8 cellular contexts compared by ENCODE assay signal in genomic region chr1:208731976-208732821, GRCh38.
DNase-seq lines count a peak whose midpoint lies in the region; ATAC-seq and TF ChIP-seq lines count a peak whose summit lies in the region.

No MANE protein-coding gene starts in this region.

- no peak overlapping the region for H3K4me3 ChIP-seq in transverse colon

- ATAC-seq in GM19328 (IDR thresholded peaks at IDR 0.05; ENCODE audit: unreplicated experiment), result peak; percentile 80
- ATAC-seq in HG03342 (IDR thresholded peaks at IDR 0.05; ENCODE audit: unreplicated experiment), result peak; percentile 97
- no peak for ATAC-seq in stimulated activated memory B cell treated with anti-CD40 and anti-IgM and Interleukin-4, amounts not matched to agents 10 μg/mL and 1 μg/mL and 100 μg/mL, for 72 hours

- H3K27me3 Mint-ChIP-seq in stimulated activated memory B cell treated with anti-CD40 and anti-IgM and Interleukin-4, amounts not matched to agents 10 μg/mL and 1 μg/mL and 100 μg/mL, for 72 hours, result no peaks in the 10 kb centered on the region

- H3K36me3 Mint-ChIP-seq in stimulated activated memory B cell treated with anti-CD40 and anti-IgM and Interleukin-4, amounts not matched to agents 10 μg/mL and 1 μg/mL and 100 μg/mL, for 72 hours, result no peaks in the 10 kb centered on the region

- peaks cover 8% of the 10 kb centered on the region for H3K4me1 Mint-ChIP-seq in stimulated activated memory B cell treated with anti-CD40 and anti-IgM and Interleukin-4, amounts not matched to agents 10 μg/mL and 1 μg/mL and 100 μg/mL, for 72 hours

- H3K9me3 Mint-ChIP-seq in stimulated activated memory B cell treated with anti-CD40 and anti-IgM and Interleukin-4, amounts not matched to agents 10 μg/mL and 1 μg/mL and 100 μg/mL, for 72 hours, result no peaks in the 10 kb centered on the region

- 11 to 15% methylated on average over 4 of the region's 4 CpGs for WGBS in transverse colon (ENCODE audit: low coverage in 1 of 2), 2 donors

- no peaks in the 10 kb centered on the region for H3K4me1 ChIP-seq in transverse colon

- H3K27me3 ChIP-seq in transverse colon, result no peaks in the 10 kb centered on the region

- intact Hi-C loops in transverse colon (cut with DNase I; ENCODE audit: low total_unique reads), result no loop called here

- no peak for TF ChIP-seq CTCF in transverse colon (IDR thresholded peaks at IDR 0.05)

- TF ChIP-seq POLR2A in transverse colon (IDR thresholded peaks at IDR 0.05), result no peak

- H3K4me3 Mint-ChIP-seq in stimulated activated memory B cell treated with anti-CD40 and anti-IgM and Interleukin-4, amounts not matched to agents 10 μg/mL and 1 μg/mL and 100 μg/mL, for 72 hours, result peak overlapping the region; percentile 1

- H3K27ac Mint-ChIP-seq in stimulated activated memory B cell treated with anti-CD40 and anti-IgM and Interleukin-4, amounts not matched to agents 10 μg/mL and 1 μg/mL and 100 μg/mL, for 72 hours, result no peak overlapping the region

- in situ Hi-C loops in transverse colon (cut with MboI; ENCODE audit: low pct_ligation_motif_present in 1 of 4, low pct_unique_long_range_greater_than_20kb in 1 of 4, low sequenced_read_pairs in 3 of 4), result no loop called here

- H3K36me3 ChIP-seq in transverse colon, result no peaks in the 10 kb centered on the region

- DNase-seq in COLO668 (lab: John Stamatoyannopoulos, UW; ENCODE audit: unreplicated experiment) (peak; percentile 59), SHP77 treated with DMSO at 0.1 percent for 48 hours (lab: John Stamatoyannopoulos, UW) (peak; percentile 76), ecto neural progenitor cell (ENCODE audit: low spot score) (no peak), transverse colon (no peak)
- no peak for DNase-seq in activated T-cell treated with anti-CD3 and anti-CD28 coated beads, Interleukin-2, amount 50 U/mL, for 48 hours

- no peak for TF ChIP-seq EP300 in transverse colon (IDR thresholded peaks at IDR 0.05; ENCODE audit: low read depth)

- H3K9me3 ChIP-seq in transverse colon, result no peaks in the 10 kb centered on the region

- no peak overlapping the region for H3K27ac ChIP-seq in transverse colon

Comparison
In these comparisons a context has a peak if more than half of its experiments do, and no peak if none do; other contexts are left out.
1. DNase-seq: peak in COLO668 (single experiment) and SHP77 treated with DMSO at 0.1 percent for 48 hours (single experiment); none in ecto neural progenitor cell (single experiment), activated T-cell treated with anti-CD3 and anti-CD28 coated beads, Interleukin-2, amount 50 U/mL, for 48 hours (0 of 2) and transverse colon (single experiment).